ENCODE assay signal across 8 cellular contexts in the genomic region with DNA sequence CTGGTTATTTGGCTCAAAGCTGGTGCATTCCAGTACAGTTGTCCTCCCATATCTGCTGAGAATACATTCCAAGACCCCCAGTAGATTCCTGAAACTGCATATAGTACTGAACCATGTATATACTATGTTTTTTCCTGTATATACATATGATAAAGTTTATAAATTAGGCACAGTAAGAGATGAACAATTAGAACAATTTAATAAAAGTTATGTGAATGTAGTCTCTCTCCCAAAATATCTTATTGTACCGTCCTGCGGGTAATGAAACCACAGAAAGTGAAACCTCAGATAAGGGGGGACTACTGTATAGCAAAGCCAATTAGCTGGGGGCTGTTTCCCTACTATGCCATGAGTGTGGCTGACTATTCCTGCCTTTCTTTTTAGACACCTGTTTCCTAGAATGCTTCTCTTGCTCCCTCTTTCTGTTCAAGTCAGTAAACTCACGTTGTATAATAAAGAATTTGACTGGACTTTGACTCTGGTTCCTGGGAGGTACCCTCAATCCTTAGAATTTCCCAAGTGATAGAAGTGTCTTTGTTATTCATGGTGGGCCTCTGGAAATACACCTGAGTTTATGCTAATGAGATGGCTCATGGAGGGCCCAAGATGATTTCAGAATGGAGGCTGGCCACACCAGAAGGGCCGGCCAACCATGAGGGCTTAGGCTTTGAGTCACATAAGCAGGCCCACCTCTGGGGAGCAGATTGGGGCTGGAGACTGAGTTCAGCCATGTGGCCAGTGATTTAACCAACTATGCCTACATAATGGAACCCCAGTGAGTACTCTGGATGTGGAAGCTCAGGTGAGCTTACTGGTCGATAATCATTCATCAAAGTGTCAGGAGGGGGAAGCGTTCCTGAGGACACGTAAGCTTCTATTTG.
DNase-seq lines count a peak whose midpoint lies in the region; ATAC-seq, FAIRE-seq and TF ChIP-seq lines count a peak whose summit lies in the region.

No MANE protein-coding gene starts in this region.

- no peaks in the 10 kb centered on the region for H3K9me3 ChIP-seq in OCI-LY1 (ENCODE audit: low read length)
- no peaks in the 10 kb centered on the region for H3K9me3 ChIP-seq in endocrine pancreas (ENCODE audit: control insufficient read depth, low read length)
- H3K9me3 ChIP-seq in parathyroid adenoma (ENCODE audit: control insufficient read depth, low read length), result no peaks in the 10 kb centered on the region

- peak overlapping the region; percentile 92 for H2AFZ ChIP-seq in OCI-LY1 (ENCODE audit: low read length)
- peak overlapping the region; percentile 98 for H2AFZ ChIP-seq in parathyroid adenoma

- H3K79me2 ChIP-seq in OCI-LY1 (ENCODE audit: insufficient read depth, low read length), result no peaks in the 10 kb centered on the region
- H3K79me2 ChIP-seq in parathyroid adenoma, result no peaks in the 10 kb centered on the region

- H3K4me1 ChIP-seq in OCI-LY1 (ENCODE audit: insufficient read depth, low read length, severe bottlenecking) (peaks cover 27% of the 10 kb centered on the region), endocrine pancreas (ENCODE audit: control insufficient read depth, insufficient read depth, low read length) (no peaks in the 10 kb centered on the region), parathyroid adenoma (no peaks in the 10 kb centered on the region)

- H3K36me3 ChIP-seq in OCI-LY1 (ENCODE audit: insufficient read depth, low read length), result peaks cover 18% of the 10 kb centered on the region
- no peaks in the 10 kb centered on the region for H3K36me3 ChIP-seq in endocrine pancreas (ENCODE audit: control insufficient read depth, insufficient read depth, low read length)
- no peaks in the 10 kb centered on the region for H3K36me3 ChIP-seq in parathyroid adenoma (ENCODE audit: control insufficient read depth, insufficient read depth, low read length)

- no peak for DNase-seq in OCI-M2 (lab: John Stamatoyannopoulos, UW; ENCODE audit: unreplicated experiment)
- DNase-seq in glomerular visceral epithelial cell (ENCODE audit: extremely low spot score), result no peak
- no peak for DNase-seq in NCI-H524 (lab: John Stamatoyannopoulos, UW)
- no peak for DNase-seq in D721Med (ENCODE audit: insufficient read length, low spot score)

- H3K9ac ChIP-seq in OCI-LY1 (ENCODE audit: low read length), result peak overlapping the region; percentile 55
- no peak overlapping the region for H3K9ac ChIP-seq in endocrine pancreas (ENCODE audit: control insufficient read depth, insufficient read depth, low read length)
- H3K9ac ChIP-seq in parathyroid adenoma, result peak overlapping the region; percentile 61

- TF ChIP-seq CTCF in OCI-LY1 (IDR thresholded peaks at IDR 0.05; ENCODE audit: low read length) (no peak), parathyroid adenoma (IDR thresholded peaks at IDR 0.05) (no peak), D721Med (IDR thresholded peaks at IDR 0.05; ENCODE audit: insufficient read depth, missing control alignments) (no peak)

- H3K9me2 ChIP-seq in OCI-LY1 (ENCODE audit: low read depth, low read length), result no peaks in the 10 kb centered on the region

- H3K4me2 ChIP-seq in OCI-LY1 (ENCODE audit: low read length) (peak overlapping the region; percentile 85), parathyroid adenoma (ENCODE audit: low read length) (peak overlapping the region; percentile 87)

- H3K27ac ChIP-seq in OCI-LY1 (ENCODE audit: low read depth, low read length, poor library complexity, severe bottlenecking) (peak overlapping the region; percentile 53), parathyroid adenoma (peak overlapping the region; percentile 84)

- peak; percentile 0 for ATAC-seq in GM18511 (IDR thresholded peaks at IDR 0.05; ENCODE audit: unreplicated experiment)

- H4K20me1 ChIP-seq in OCI-LY1 (ENCODE audit: insufficient read depth, low read length), result no peaks in the 10 kb centered on the region

- FAIRE-seq in D721Med (lab: Jason Lieb, UNC), result no peak

- H3K27me3 ChIP-seq in OCI-LY1 (ENCODE audit: insufficient read depth, low read length), result no peaks in the 10 kb centered on the region
- H3K27me3 ChIP-seq in endocrine pancreas (ENCODE audit: control insufficient read depth, insufficient read depth, low read length), result no peaks in the 10 kb centered on the region
- no peaks in the 10 kb centered on the region for H3K27me3 ChIP-seq in parathyroid adenoma (ENCODE audit: control insufficient read depth, insufficient read depth, low read length)

- H3F3A ChIP-seq in OCI-LY1 (ENCODE audit: insufficient read depth, low read length), result 0 out of 2 replicates have a peak, but pooled peaks cover 2% of the 10 kb centered on the region

- peak overlapping the region; percentile 85 for H3K4me3 ChIP-seq in OCI-LY1 (ENCODE audit: low read depth, low read length, poor library complexity, severe bottlenecking)
- H3K4me3 ChIP-seq in endocrine pancreas (ENCODE audit: control insufficient read depth, insufficient read depth, low read length), result peak overlapping the region; percentile 61
- peak overlapping the region; percentile 87 for H3K4me3 ChIP-seq in parathyroid adenoma (ENCODE audit: low read depth, low read length)
